In the genomic region with DNA sequence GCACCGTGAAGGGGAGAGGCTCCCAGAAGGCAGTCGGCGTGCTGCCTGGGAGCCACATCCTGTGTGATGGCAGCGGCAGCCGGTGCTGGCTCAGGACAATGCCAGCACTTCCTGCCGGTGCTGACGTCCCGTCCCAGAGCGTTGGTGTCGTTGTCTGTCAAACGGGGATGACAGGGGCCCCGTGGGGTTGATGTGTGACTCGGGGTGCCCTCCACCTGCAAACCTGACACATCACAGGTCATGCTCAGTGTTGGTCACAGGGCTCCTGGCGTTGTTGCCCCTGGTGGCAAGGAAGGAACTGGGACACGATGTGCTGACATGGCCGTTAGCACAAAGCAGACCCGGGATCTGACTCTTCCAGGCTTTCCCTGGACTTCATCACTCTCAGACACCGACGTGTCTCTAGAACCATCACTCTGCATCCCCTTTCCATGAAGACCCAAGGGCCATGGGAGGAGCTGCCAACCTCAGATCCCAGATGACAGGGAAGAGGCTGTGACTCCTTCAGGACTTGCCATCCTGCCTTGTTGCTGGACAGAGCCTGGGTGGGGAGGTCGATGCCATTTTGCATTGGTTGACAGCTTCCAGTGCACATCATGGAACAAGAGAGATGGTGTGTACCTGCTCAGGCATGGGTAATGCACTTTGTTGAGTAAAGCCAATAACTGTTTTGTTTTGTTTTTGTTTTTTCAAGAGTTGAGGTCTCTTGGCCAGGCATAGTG, we compare ENCODE assay signal across 8 cellular contexts. TPM values are rescaled to one million over a fixed set of nuclear protein-coding genes. Genes with fewer than 3 reads are reported as not detected.
A peak's percentile ranks its signal among the peaks of the same experiment; 100 is the strongest.
DNase-seq lines count a peak whose midpoint lies in the region; ATAC-seq and TF ChIP-seq lines count a peak whose summit lies in the region.

No MANE protein-coding gene starts in this region.

- intact Hi-C loops in activated CD4-positive, alpha-beta T cell treated with anti-CD3 and anti-CD28 coated beads, Interleukin-2, amount 10 ng/mL, durations not matched to agents 24 days and 14 days (cut with micrococcal nuclease) = no loop called here

- ATAC-seq in omental fat pad (ENCODE audit: low FRiP score) (no peak), HG02870 (IDR thresholded peaks at IDR 0.05; ENCODE audit: unreplicated experiment) (no peak), HG03196 (IDR thresholded peaks at IDR 0.05; ENCODE audit: unreplicated experiment) (no peak)

- peak overlapping the region; percentile 69 for H3K27ac Mint-ChIP-seq in activated CD4-positive, alpha-beta T cell treated with anti-CD3 and anti-CD28 coated beads, Interleukin-2, amount 10 ng/mL, durations not matched to agents 24 days and 14 days

- peak overlapping the region; percentile 59 for H3K4me3 Mint-ChIP-seq in activated CD4-positive, alpha-beta T cell treated with anti-CD3 and anti-CD28 coated beads, Interleukin-2, amount 10 ng/mL, durations not matched to agents 24 days and 14 days

- H3K9me3 Mint-ChIP-seq in activated CD4-positive, alpha-beta T cell treated with anti-CD3 and anti-CD28 coated beads, Interleukin-2, amount 10 ng/mL, durations not matched to agents 24 days and 14 days = no peaks in the 10 kb centered on the region

- peak; percentile 30 for DNase-seq in GM19238 (ENCODE audit: insufficient read length, low spot score)
- DNase-seq in activated CD4-positive, alpha-beta T cell treated with anti-CD3 and anti-CD28 coated beads, Interleukin-2, amount 10 ng/mL, durations not matched to agents 24 days and 14 days = peak; percentile 85
- DNase-seq in effector CD4-positive, alpha-beta T cell = peak; percentile 53
- peak; percentile 17 to 60 (median 22) for DNase-seq in stimulated activated CD4-positive, alpha-beta T cell treated with anti-CD3 and anti-CD28 coated beads, TNF-alpha, amount 100 ng/mL, for 24 hours (ENCODE audit: low read depth in 3 of 3)
- DNase-seq in omental fat pad (ENCODE audit: low spot score) = no peak
- no peak for DNase-seq in AML-193 (lab: John Stamatoyannopoulos, UW)

- H3K27me3 Mint-ChIP-seq in activated CD4-positive, alpha-beta T cell treated with anti-CD3 and anti-CD28 coated beads, Interleukin-2, amount 10 ng/mL, durations not matched to agents 24 days and 14 days = no peaks in the 10 kb centered on the region

- TF ChIP-seq CTCF in omental fat pad (IDR thresholded peaks at IDR 0.05) = no peak

- peaks cover 10% of the 10 kb centered on the region for H3K4me1 Mint-ChIP-seq in activated CD4-positive, alpha-beta T cell treated with anti-CD3 and anti-CD28 coated beads, Interleukin-2, amount 10 ng/mL, durations not matched to agents 24 days and 14 days

- no peaks in the 10 kb centered on the region for H3K36me3 Mint-ChIP-seq in activated CD4-positive, alpha-beta T cell treated with anti-CD3 and anti-CD28 coated beads, Interleukin-2, amount 10 ng/mL, durations not matched to agents 24 days and 14 days (ENCODE audit: low read depth)

RNA-seq across cellular contexts. Expression of gene PLPP7, which starts 21.5 kb away (rescaled TPM):
- total RNA-seq in activated CD4-positive, alpha-beta T cell treated with anti-CD3 and anti-CD28 coated beads, Interleukin-2, amount 10 ng/mL, durations not matched to agents 24 days and 14 days = not detected in 2 replicates
- total RNA-seq in omental fat pad = 10 to 100 TPM in 1 of 4 donors, 1 to 10 TPM in 3; 3.8 to 14.0 (median 6.5) TPM

RNA-seq across cellular contexts. Expression of gene FAM78A, which starts 34.7 kb away (rescaled TPM):
- total RNA-seq in activated CD4-positive, alpha-beta T cell treated with anti-CD3 and anti-CD28 coated beads, Interleukin-2, amount 10 ng/mL, durations not matched to agents 24 days and 14 days = 51.6 and 55.1 TPM in 2 replicates
- 1 to 10 TPM; 1.9 to 9.9 (median 5.5) TPM for total RNA-seq in omental fat pad

Comparison
In these comparisons a context has a peak if more than half of its experiments do, and no peak if none do; other contexts are left out.
1. DNase-seq: peak in GM19238 (single experiment), activated CD4-positive, alpha-beta T cell treated with anti-CD3 and anti-CD28 coated beads, Interleukin-2, amount 10 ng/mL, durations not matched to agents 24 days and 14 days (single experiment), effector CD4-positive, alpha-beta T cell (single experiment) and stimulated activated CD4-positive, alpha-beta T cell treated with anti-CD3 and anti-CD28 coated beads, TNF-alpha, amount 100 ng/mL, for 24 hours (3 of 3); none in omental fat pad (single experiment) and AML-193 (0 of 2).